ENCODE assay signal across 1 cellular context in genomic region chr16:62249069-62249468, GRCh38.
TF ChIP-seq lines count a peak whose summit lies in the region.

No MANE protein-coding gene starts in this region.

TF ChIP-seq in WTC11, 78 proteins besides CTCF, POLR2A, EP300 and RAD21:
- TF ChIP-seq PRDM15 (CRISPR knock-in tag; IDR thresholded peaks at IDR 0.05), result no peak
- no peak for TF ChIP-seq FOXK1 (CRISPR knock-in tag; IDR thresholded peaks at IDR 0.05)
- no peak for TF ChIP-seq ZNF219 (CRISPR knock-in tag; IDR thresholded peaks at IDR 0.05; ENCODE audit: borderline replicate concordance)
- TF ChIP-seq ZNF671 (CRISPR knock-in tag; IDR thresholded peaks at IDR 0.05), result no peak
TF ChIP-seq in WTC11: peak in this region for 0.
